6 cellular contexts compared by ENCODE assay signal in genomic region chr11:64285885-64286800, GRCh38. TPM values are rescaled to one million over a fixed set of nuclear protein-coding genes. Genes with fewer than 3 reads are reported as not detected.
A peak's percentile ranks its signal among the peaks of the same experiment; 100 is the strongest.
DNase-seq lines count a peak whose midpoint lies in the region; ATAC-seq and TF ChIP-seq lines count a peak whose summit lies in the region.

No MANE protein-coding gene starts in this region.

- no peak for TF ChIP-seq POLR2A in Peyer's patch (IDR thresholded peaks at IDR 0.05)

- in situ Hi-C loops in HAP-1 (cut with MboI; ENCODE audit: low sequenced_read_pairs), result no loop called here

- H3K4me3 ChIP-seq in HAP-1 (peak overlapping the region; percentile 77), Peyer's patch (peak overlapping the region; percentile 71 to 97 (median 80))

- peaks cover 2% of the 10 kb centered on the region; the same call in 1 of the 2 replicates for H3K9me3 ChIP-seq in HAP-1
- no peaks in the 10 kb centered on the region for H3K9me3 ChIP-seq in Peyer's patch

- DNase-seq in HAP-1 (ENCODE audit: low spot score in 2 of 2) (no peak), Peyer's patch (peak in 1 of 3 donors; percentile 60), foreskin keratinocyte (no peak), NCI-H82 (lab: John Stamatoyannopoulos, UW) (no peak)

- H3K27me3 ChIP-seq in HAP-1 (ENCODE audit: low read depth), result peaks cover 11% of the 10 kb centered on the region
- peaks cover 0 to 7% of the 10 kb centered on the region in 2 donors for H3K27me3 ChIP-seq in Peyer's patch
- H3K27me3 ChIP-seq in foreskin keratinocyte, result peaks cover 13% of the 10 kb centered on the region

- ATAC-seq in foreskin keratinocyte, result no peak
- no peak for ATAC-seq in HG02970 (IDR thresholded peaks at IDR 0.05; ENCODE audit: low FRiP score, unreplicated experiment)

- TF ChIP-seq CTCF in Peyer's patch (IDR thresholded peaks at IDR 0.05) (no peak), foreskin keratinocyte (conservative IDR thresholded peaks at IDR 0.05) (peak; percentile 33)

- H3K27ac ChIP-seq in Peyer's patch, result peak overlapping the region; percentile 91 to 97 (median 94)
- H3K27ac ChIP-seq in foreskin keratinocyte, result no peak overlapping the region
- peak overlapping the region; percentile 50 for H3K27ac ChIP-seq in temporal lobe (ENCODE audit: low read depth, low read length)

- H3K4me1 ChIP-seq in HAP-1, result peaks cover 14% of the 10 kb centered on the region
- peaks cover 3 to 25% (median 13%) of the 10 kb centered on the region in 4 donors for H3K4me1 ChIP-seq in Peyer's patch
- H3K4me1 ChIP-seq in foreskin keratinocyte, result no peaks in the 10 kb centered on the region

- H3K36me3 ChIP-seq in HAP-1 (replicated peaks), result peaks cover 6% of the 10 kb centered on the region; the same call in 1 of the 2 replicates
- peaks cover 0 to 7% (median 0%) of the 10 kb centered on the region in 3 donors for H3K36me3 ChIP-seq in Peyer's patch

RNA-seq across cellular contexts. Expression of gene GPR137, which starts 0.5 kb away (rescaled TPM):
- 10 to 100 TPM in 3 of 4 donors, 1 to 10 TPM in 1; 5.8 to 49.7 (median 26.3) TPM for total RNA-seq in Peyer's patch
- total RNA-seq in foreskin keratinocyte, result 18.3 and 19.0 TPM in 2 replicates
- 29.0 and 31.2 TPM in 2 replicates for polyA plus RNA-seq in foreskin keratinocyte
- total RNA-seq in temporal lobe, result 8.1 TPM

RNA-seq across cellular contexts. Expression of gene BAD, which starts 1.7 kb away (rescaled TPM):
- total RNA-seq in Peyer's patch (10 to 100 TPM; 57.4 to 91.8 (median 63.7) TPM), foreskin keratinocyte (125 TPM in 2 replicates), temporal lobe (35.9 TPM)
- polyA plus RNA-seq in foreskin keratinocyte, result 181 TPM in 2 replicates

RNA-seq across cellular contexts. Expression of gene KCNK4, which starts 5.0 kb away (rescaled TPM):
- not detected for total RNA-seq in Peyer's patch
- total RNA-seq in foreskin keratinocyte, result not detected in 2 replicates
- 0.03 and 0.06 TPM in 2 replicates for polyA plus RNA-seq in foreskin keratinocyte
- total RNA-seq in temporal lobe, result 1.5 TPM

RNA-seq across cellular contexts. Expression of gene CATSPERZ, which starts 14.0 kb away (rescaled TPM):
- 1 to 10 TPM in 1 of 4 donors, not detected in 3; 9.9 TPM for total RNA-seq in Peyer's patch
- 0.44 and 0.46 TPM in 2 replicates for total RNA-seq in foreskin keratinocyte
- polyA plus RNA-seq in foreskin keratinocyte, result 0.80 and 1.1 TPM in 2 replicates
- 0.98 TPM for total RNA-seq in temporal lobe

RNA-seq across cellular contexts. Expression of gene ESRRA, which starts 19.2 kb away (rescaled TPM):
- total RNA-seq in Peyer's patch (100 to 1,000 TPM; 151 to 460 (median 341) TPM), foreskin keratinocyte (49.1 and 50.9 TPM in 2 replicates), temporal lobe (10.8 TPM)
- polyA plus RNA-seq in foreskin keratinocyte, result 46.1 and 49.9 TPM in 2 replicates
